Comparison of ENCODE assay signal across 30 cellular contexts in the genomic region with DNA sequence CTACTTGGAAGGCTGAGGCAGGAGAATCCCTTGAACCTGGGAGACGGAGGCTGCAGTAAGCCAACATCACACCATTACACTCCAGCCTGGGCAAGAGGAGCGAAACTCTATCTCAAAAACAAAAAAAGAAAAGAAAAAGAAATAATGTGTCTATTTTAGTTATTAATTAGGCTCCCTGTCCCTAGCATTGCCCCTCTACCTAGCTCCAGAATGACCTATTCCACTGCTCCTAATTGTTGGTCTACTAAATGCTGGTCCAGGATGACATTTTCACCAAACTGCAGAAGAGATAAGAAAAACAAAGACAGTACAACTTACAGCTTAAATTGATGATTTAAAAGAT.
"Had no signal": no experiment of that assay in that cellular context is flagged by ENCODE, and none has a peak within 500 bp of the region (broad histone marks: within the 10 kb centered on the region; RNA-seq: fewer than 3 reads in every experiment).

No MANE protein-coding gene starts in this region.

- H3K9me3 ChIP-seq: Peyer's patch, SJSA1, SK-N-SH had no signal

- H3K9me3 Mint-ChIP-seq: activated CD4-positive, alpha-beta memory T cell treated with anti-CD3 and anti-CD28 coated beads, Interleukin-2, amount 10 ng/mL, durations not matched to agents 7 days and 5 days; activated naive CD4-positive, alpha-beta T cell treated with anti-CD3 and anti-CD28 coated beads, Interleukin-2, amount 10 ng/mL, durations not matched to agents 7 days and 5 days; activated naive CD8-positive, alpha-beta T cell treated with anti-CD3 and anti-CD28 coated beads, Interleukin-2, amount 50 U/mL, for 24 hours; T-helper 1 cell treated with Interleukin-12 subunit alpha and Interleukin-12 subunit beta and Interleukin-4 antibody, amounts not matched to agents 30 μg/mL and 1 μg/mL, for 36 hours had no signal

- H3K4me2 ChIP-seq: SK-N-SH had no signal

- H3K9me2 ChIP-seq: SK-N-SH had no signal

- H3K4me1 ChIP-seq: Peyer's patch had no signal

- ATAC-seq: activated CD8-positive, alpha-beta memory T cell treated with anti-CD3 and anti-CD28 coated beads, Interleukin-2, amount 10 ng/mL, durations not matched to agents 7 days and 5 days; activated naive CD8-positive, alpha-beta T cell treated with anti-CD3 and anti-CD28 coated beads, Interleukin-2, amount 50 U/mL, for 24 hours; PC-3 had no signal

- H3K4me3 ChIP-seq: cardiac muscle cell, coronary artery, Peyer's patch, SJSA1 had no signal

- H3K9ac ChIP-seq: SK-N-SH had no signal

- H3K27ac ChIP-seq: cardiac muscle cell, coronary artery, Peyer's patch, SJSA1, WERI-Rb-1 had no signal

- H3K36me3 ChIP-seq: cardiac muscle cell, Peyer's patch, SJSA1, WERI-Rb-1 had no signal

- H3K27me3 ChIP-seq: cardiac muscle cell, Peyer's patch, SJSA1 had no signal

- H3K27ac Mint-ChIP-seq: activated CD4-positive, alpha-beta memory T cell treated with anti-CD3 and anti-CD28 coated beads, Interleukin-2, amount 10 ng/mL, durations not matched to agents 7 days and 5 days; activated naive CD4-positive, alpha-beta T cell treated with anti-CD3 and anti-CD28 coated beads, Interleukin-2, amount 10 ng/mL, durations not matched to agents 7 days and 5 days; activated naive CD8-positive, alpha-beta T cell; activated naive CD8-positive, alpha-beta T cell treated with anti-CD3 and anti-CD28 coated beads, Interleukin-2, amount 50 U/mL, for 24 hours; T-helper 1 cell treated with Interleukin-12 subunit alpha and Interleukin-12 subunit beta and Interleukin-4 antibody, amounts not matched to agents 30 μg/mL and 1 μg/mL, for 36 hours had no signal

- H3K4me3 Mint-ChIP-seq: activated CD4-positive, alpha-beta memory T cell treated with anti-CD3 and anti-CD28 coated beads, Interleukin-2, amount 10 ng/mL, durations not matched to agents 7 days and 5 days; activated CD8-positive, alpha-beta memory T cell treated with anti-CD3 and anti-CD28 coated beads, Interleukin-2, amount 10 ng/mL, durations not matched to agents 7 days and 5 days; activated naive CD4-positive, alpha-beta T cell treated with anti-CD3 and anti-CD28 coated beads, Interleukin-2, amount 10 ng/mL, durations not matched to agents 7 days and 5 days; activated naive CD8-positive, alpha-beta T cell; activated naive CD8-positive, alpha-beta T cell treated with anti-CD3 and anti-CD28 coated beads, Interleukin-2, amount 50 U/mL, for 24 hours; T-helper 1 cell treated with Interleukin-12 subunit alpha and Interleukin-12 subunit beta and Interleukin-4 antibody, amounts not matched to agents 30 μg/mL and 1 μg/mL, for 36 hours had no signal

- DNase-seq: activated CD4-positive, alpha-beta memory T cell treated with anti-CD3 and anti-CD28 coated beads, Interleukin-2, amount 10 ng/mL, durations not matched to agents 7 days and 5 days; activated CD4-positive, alpha-beta T cell treated with anti-CD3 and anti-CD28 coated beads for 1 hour; activated CD4-positive, alpha-beta T cell treated with anti-CD3 and anti-CD28 coated beads for 48 hours; activated CD4-positive, CD25-positive, alpha-beta regulatory T cell; activated CD8-positive, alpha-beta memory T cell treated with anti-CD3 and anti-CD28 coated beads for 24 hours; activated CD8-positive, alpha-beta memory T cell treated with anti-CD3 and anti-CD28 coated beads, Interleukin-2, amount 10 ng/mL, durations not matched to agents 7 days and 5 days; activated CD8-positive, alpha-beta memory T cell treated with anti-CD3 and anti-CD28 coated beads, Interleukin-2, amount 50 U/mL, for 48 hours; activated effector memory CD4-positive, alpha-beta T cell treated with Interleukin-2 at 50 U/mL for 16 hours; activated naive CD4-positive, alpha-beta T cell treated with anti-CD3 and anti-CD28 coated beads, Interleukin-2, amount 10 ng/mL, durations not matched to agents 7 days and 5 days; activated naive CD8-positive, alpha-beta T cell treated with anti-CD3 and anti-CD28 coated beads, Interleukin-2, amount 50 U/mL, for 24 hours; aorta; NCI-H1092 treated with DMSO at 0.1 percent for 48 hours; NCI-H1417; NCI-H1694; NCI-H1930; NCI-H2081 treated with DMSO at 0.1 percent for 48 hours; NCI-H524 treated with DMSO at 0.1 percent for 48 hours; NK-92 treated with Interleukin-12 subunit alpha and Interleukin-12 subunit beta, amount 100 ng/mL, for 24 hours; Peyer's patch; RPMI8226; SHP77 treated with DMSO at 0.1 percent for 48 hours; SK-N-SH; T1000; WERI-Rb-1 had no signal

- H3K27me3 Mint-ChIP-seq: activated CD4-positive, alpha-beta memory T cell treated with anti-CD3 and anti-CD28 coated beads, Interleukin-2, amount 10 ng/mL, durations not matched to agents 7 days and 5 days; activated CD8-positive, alpha-beta memory T cell treated with anti-CD3 and anti-CD28 coated beads, Interleukin-2, amount 10 ng/mL, durations not matched to agents 7 days and 5 days; activated naive CD4-positive, alpha-beta T cell treated with anti-CD3 and anti-CD28 coated beads, Interleukin-2, amount 10 ng/mL, durations not matched to agents 7 days and 5 days; activated naive CD8-positive, alpha-beta T cell; activated naive CD8-positive, alpha-beta T cell treated with anti-CD3 and anti-CD28 coated beads, Interleukin-2, amount 50 U/mL, for 24 hours had no signal
